Comparison of ENCODE assay signal across 11 cellular contexts in the genomic region with DNA sequence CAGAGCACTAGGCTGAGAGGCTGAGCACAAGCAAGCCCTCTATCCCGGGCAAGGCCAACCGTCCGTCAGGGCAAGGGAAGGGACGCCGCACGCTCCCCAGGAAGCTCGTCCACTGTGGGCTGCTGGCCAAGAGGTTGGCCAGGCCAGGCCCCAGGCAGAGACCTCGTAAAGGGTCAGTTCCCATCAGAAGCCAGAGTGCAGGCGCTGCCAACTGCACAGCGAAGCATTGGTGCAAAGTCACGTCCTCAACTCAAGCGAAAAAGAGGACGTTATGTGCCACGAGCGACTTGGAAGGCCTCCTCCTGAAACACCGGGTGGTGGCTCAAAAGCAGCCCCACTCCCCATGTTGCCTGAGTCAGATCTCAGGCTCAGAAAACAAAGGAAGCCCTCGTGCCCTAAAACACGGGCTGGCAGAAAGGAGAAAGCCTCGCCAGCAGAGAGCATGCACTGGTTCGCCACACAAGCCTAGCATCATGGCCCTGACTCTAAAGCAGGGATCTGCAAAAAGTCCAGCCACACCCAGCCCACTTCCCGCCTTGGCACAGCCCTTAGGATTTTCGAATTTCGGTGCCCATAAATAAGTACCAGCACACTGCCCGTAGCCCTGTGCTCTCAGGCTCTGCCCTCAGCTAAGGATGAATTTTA. TPM values are rescaled to one million over a fixed set of nuclear protein-coding genes. Genes with fewer than 3 reads are reported as not detected.
A peak's percentile ranks its signal among the peaks of the same experiment; 100 is the strongest.
DNase-seq lines count a peak whose midpoint lies in the region; ATAC-seq and TF ChIP-seq lines count a peak whose summit lies in the region.
"Had no signal": no experiment of that assay in that cellular context is flagged by ENCODE, and none has a peak within 500 bp of the region (broad histone marks: within the 10 kb centered on the region; RNA-seq: fewer than 3 reads in every experiment).

No MANE protein-coding gene starts in this region.

- H2BK12ac ChIP-seq in H9 (ENCODE audit: insufficient read length, low read depth, low read length) = no peak overlapping the region

- no peak overlapping the region for H2AFZ ChIP-seq in H9 (ENCODE audit: low read length)

- H3K27me3 ChIP-seq in H9 (ENCODE audit: insufficient read depth, low read length) (no peaks in the 10 kb centered on the region), right cardiac atrium (ENCODE audit: control insufficient read depth, insufficient read depth) (no peaks in the 10 kb centered on the region), skeletal muscle satellite cell (ENCODE audit: control insufficient read depth, insufficient read depth, low read length) (no peaks in the 10 kb centered on the region)

- peaks cover 5% of the 10 kb centered on the region for H3K23me2 ChIP-seq in H9 (ENCODE audit: insufficient read length, low read depth, low read length, poor library complexity, severe bottlenecking)

- H3K4me1 ChIP-seq in H9 (ENCODE audit: insufficient read depth, low read length) = peaks cover 2% of the 10 kb centered on the region; the same call in 1 of the 2 replicates
- peaks cover 16% of the 10 kb centered on the region for H3K4me1 ChIP-seq in right cardiac atrium (ENCODE audit: control insufficient read depth, insufficient read depth, low read length)
- H3K4me1 ChIP-seq in skeletal muscle satellite cell (ENCODE audit: control insufficient read depth, insufficient read depth, low read length) = peaks cover 36% of the 10 kb centered on the region

- H4K5ac ChIP-seq in H9 (ENCODE audit: insufficient read length, low read depth, low read length) = no peak overlapping the region

- H2AK5ac ChIP-seq in H9 (ENCODE audit: insufficient read length, low read length) = no peak overlapping the region

- peaks cover 33 to 44% (median 38%) of the 10 kb centered on the region in 3 experiments for H3K36me3 Mint-ChIP-seq in H9 (ENCODE audit: insufficient read depth in 1 of 3, low read depth in 3 of 3)
- H3K36me3 Mint-ChIP-seq: naive B cell had no signal

- H3K14ac ChIP-seq in H9 (ENCODE audit: insufficient read depth, low read length) = no peak overlapping the region

- H3K23ac ChIP-seq in H9 (ENCODE audit: insufficient read length, low read depth, low read length) = no peak overlapping the region

- no CpG with 5 or more reads among the region's 24 CpGs for WGBS in H9 (ENCODE audit: extremely low coverage, insufficient read length, low lambda C conversion rate)
- 33% methylated on average over 24 of the region's 24 CpGs for WGBS in right cardiac atrium

- H3K18ac ChIP-seq in H9 (ENCODE audit: insufficient read length, low read depth, low read length) = no peak overlapping the region

- no peak overlapping the region for H4K91ac ChIP-seq in H9 (ENCODE audit: insufficient read length, low read depth, low read length)

- H3K9me3 Mint-ChIP-seq in H9 = no peaks in the 10 kb centered on the region; a peak in 1 of 5 replicates
- H3K9me3 Mint-ChIP-seq: HFFc6, immature natural killer cell, naive B cell had no signal

- no peak overlapping the region for H3T11ph ChIP-seq in H9 (ENCODE audit: low read length)

- no peak overlapping the region for H4K8ac ChIP-seq in H9 (replicated peaks; ENCODE audit: insufficient read length, low read depth, low read length)

- H2BK20ac ChIP-seq in H9 (ENCODE audit: low read depth, low read length, poor library complexity, severe bottlenecking) = no peak overlapping the region

- H3K4me2 ChIP-seq in H9 (ENCODE audit: insufficient read depth, insufficient read length, low read length) (no peak overlapping the region), skeletal muscle satellite cell (ENCODE audit: low read length) (peak overlapping the region; percentile 75)

- H3K27ac ChIP-seq in H9 (ENCODE audit: insufficient read length, low read depth, low read length) (no peak overlapping the region), caudate nucleus (ENCODE audit: low read depth, low read length) (peak overlapping the region; percentile 30), right cardiac atrium (ENCODE audit: low read length) (peak overlapping the region; percentile 66)

- no peak overlapping the region for H3K4me3 ChIP-seq in right cardiac atrium (ENCODE audit: low read length)
- peak overlapping the region; percentile 42 for H3K4me3 ChIP-seq in skeletal muscle satellite cell (ENCODE audit: low read length)

- no peak overlapping the region for H2BK15ac ChIP-seq in H9 (ENCODE audit: low read depth, low read length)

- H2BK120ac ChIP-seq in H9 (ENCODE audit: low read depth, low read length, poor library complexity, severe bottlenecking) = no peak overlapping the region

- H3K4ac ChIP-seq in H9 (ENCODE audit: low read depth, low read length) = no peak overlapping the region

- H3K9ac ChIP-seq in H9 (ENCODE audit: extremely low read depth, insufficient read length, low read length) = no peak overlapping the region
- H3K9ac ChIP-seq in skeletal muscle satellite cell (ENCODE audit: low read depth, low read length) = peak overlapping the region; percentile 43

- peak; percentile 30 to 36 for ATAC-seq in right cardiac atrium

- no peak for DNase-seq in H9
- peak in 1 of 61 donors; percentile 56 for DNase-seq in caudate nucleus (lab: John Stamatoyannopoulos, UW)
- peak; percentile 75 to 89 (median 85) for DNase-seq in right cardiac atrium
- DNase-seq in GM03348 (ENCODE audit: low spot score) = no peak
- no peak for DNase-seq in mucosa of gallbladder (ENCODE audit: low spot score)
- no peak for DNase-seq in HPDE6-E6E7 (ENCODE audit: extremely low spot score)
- DNase-seq in SW 1271 (lab: John Stamatoyannopoulos, UW) = no peak
- DNase-seq: HFFc6, immature natural killer cell, naive B cell had no signal

- H3K79me1 ChIP-seq in H9 (ENCODE audit: insufficient read depth, low read depth, low read length, poor library complexity, severe bottlenecking) = no peaks in the 10 kb centered on the region

- intact Hi-C loops in right cardiac atrium (cut with DNase I) = loop anchor here in 1 of 4 donors (10.0 kb wide), 1 partner anchor 110 kb away; no protein-coding TSS in a partner anchor

- H3K4me1 Mint-ChIP-seq in H9 = peaks cover 16 to 17% of the 10 kb centered on the region in 2 experiments

- H3K79me2 ChIP-seq in H9 (ENCODE audit: insufficient read depth, low read length) = peaks cover 33% of the 10 kb centered on the region; the same call in 1 of the 2 replicates

- peak overlapping the region in 2 of 3 experiments; percentile 34 to 82; a peak in 4 of 7 replicates for H3K27ac Mint-ChIP-seq in H9
- H3K27ac Mint-ChIP-seq: HFFc6, immature natural killer cell had no signal

- H3K36me3 ChIP-seq in skeletal muscle satellite cell (ENCODE audit: insufficient read depth, low read length) = peaks cover 36% of the 10 kb centered on the region

- no peak overlapping the region for H2BK5ac ChIP-seq in H9 (ENCODE audit: insufficient read length, low read length)

- no peak overlapping the region for H3K56ac ChIP-seq in H9 (ENCODE audit: insufficient read length, low read depth, low read length)

- H3K4me3 Mint-ChIP-seq in H9 = no peak overlapping the region
- H3K4me3 Mint-ChIP-seq: HFFc6 had no signal

- TF ChIP-seq CTCF in H9 (conservative IDR thresholded peaks at IDR 0.05) = no peak

- no peaks in the 10 kb centered on the region; the same call in 1 of the 2 replicates for H3K27me3 Mint-ChIP-seq in H9 (ENCODE audit: low read depth)
- H3K27me3 Mint-ChIP-seq: naive B cell had no signal

- H3K9me3 ChIP-seq in H9 (ENCODE audit: control insufficient read depth, low read depth, low read length) (no peaks in the 10 kb centered on the region), right cardiac atrium (ENCODE audit: control insufficient read depth, low read length) (no peaks in the 10 kb centered on the region), skeletal muscle satellite cell (replicated peaks; ENCODE audit: low read length) (no peaks in the 10 kb centered on the region)

- H4K20me1 ChIP-seq in H9 (ENCODE audit: control insufficient read depth, insufficient read depth, insufficient read length) = no peaks in the 10 kb centered on the region

RNA-seq across cellular contexts. Expression of a gene that starts 4.7 kb away (rescaled TPM):
- total RNA-seq in H9 (2021) (59.1 and 59.5 TPM in 2 replicates), right cardiac atrium (10 to 100 TPM; 17.1 to 24.9 (median 21.4) TPM), mucosa of gallbladder (38.9 TPM)
- polyA plus RNA-seq in right cardiac atrium = 9.3 TPM
- 18.3 TPM in 2 replicates for total RNA-seq in skeletal muscle satellite cell (2012; rRNA removed)

RNA-seq across cellular contexts. Expression of a gene that starts 42.6 kb away (rescaled TPM):
- total RNA-seq in H9 (2021) (144 TPM in 2 replicates), right cardiac atrium (10 to 100 TPM; 51.1 to 62.8 (median 59.2) TPM), mucosa of gallbladder (87.8 TPM)
- polyA plus RNA-seq in right cardiac atrium = 29.6 TPM
- total RNA-seq in skeletal muscle satellite cell (2012; rRNA removed) = 13.8 and 20.0 TPM in 2 replicates

RNA-seq across cellular contexts. Expression of a gene that starts 43.9 kb away (rescaled TPM):
- 110 and 123 TPM in 2 replicates for total RNA-seq in H9 (2021)
- total RNA-seq in right cardiac atrium = 100 to 1,000 TPM in 1 of 4 donors, 10 to 100 TPM in 3; 64.4 to 106 (median 86.1) TPM
- 66.5 TPM for polyA plus RNA-seq in right cardiac atrium
- 48.5 and 50.7 TPM in 2 replicates for total RNA-seq in skeletal muscle satellite cell (2012; rRNA removed)
- 110 TPM for total RNA-seq in mucosa of gallbladder

Comparison
In these comparisons a context has a peak if more than half of its experiments do, and no peak if none do; other contexts are left out.
1. DNase-seq: peak in right cardiac atrium (3 of 3); none in H9 (single experiment), GM03348 (single experiment), mucosa of gallbladder (single experiment), HPDE6-E6E7 (single experiment) and SW 1271 (0 of 2).